In the genomic region with DNA sequence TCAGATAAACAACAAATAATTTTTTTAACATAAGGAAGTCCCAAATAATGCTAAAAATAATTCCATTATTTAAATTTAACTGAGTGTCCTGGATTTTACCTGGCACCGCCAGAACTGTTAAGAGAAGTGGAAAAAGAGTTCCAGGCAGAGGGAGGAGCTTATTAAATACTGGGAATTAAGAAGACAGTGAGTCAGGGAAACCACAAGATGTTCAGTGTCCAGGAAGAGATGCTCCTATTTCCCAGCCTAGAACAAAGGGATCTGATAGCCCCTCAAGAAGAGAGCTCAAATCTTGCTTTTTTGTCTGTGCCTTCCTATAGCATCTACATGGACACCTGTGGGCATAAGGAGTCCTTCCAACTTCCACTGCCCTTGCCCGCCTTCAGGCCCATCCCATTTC, we compare ENCODE assay signal across 22 cellular contexts.
"Had no signal": no experiment of that assay in that cellular context is flagged by ENCODE, and none has a peak within 500 bp of the region (broad histone marks: within the 10 kb centered on the region; RNA-seq: fewer than 3 reads in every experiment).

No MANE protein-coding gene starts in this region.

- H3K36me3 Mint-ChIP-seq: naive B cell; stimulated activated effector memory CD8-positive, alpha-beta T cell treated with anti-CD3 and anti-CD28 coated beads, Interleukin-12 subunit alpha, Interleukin-12 subunit beta, amount 100 ng/mL, for 72 hours had no signal

- ATAC-seq: body of pancreas; sciatic nerve; stimulated activated effector memory CD8-positive, alpha-beta T cell treated with anti-CD3 and anti-CD28 coated beads, Interleukin-12 subunit alpha, Interleukin-12 subunit beta, amount 100 ng/mL, for 72 hours; T-cell; upper lobe of right lung had no signal

- H3K4me1 ChIP-seq: upper lobe of right lung had no signal

- H3K4me3 ChIP-seq: body of pancreas, dorsolateral prefrontal cortex, left ventricle myocardium inferior, stomach, thoracic aorta, upper lobe of right lung had no signal

- H3K27ac Mint-ChIP-seq: activated B cell treated with CpG ODN at 0.5 μM for 24 hours; activated CD4-positive, alpha-beta memory T cell treated with anti-CD3 and anti-CD28 coated beads for 36 hours; activated naive CD8-positive, alpha-beta T cell; stimulated activated effector memory CD8-positive, alpha-beta T cell treated with anti-CD3 and anti-CD28 coated beads, Interleukin-12 subunit alpha, Interleukin-12 subunit beta, amount 100 ng/mL, for 72 hours; T-cell had no signal

- H3K4me3 Mint-ChIP-seq: activated B cell treated with CpG ODN at 0.5 μM for 24 hours; activated CD4-positive, alpha-beta memory T cell treated with anti-CD3 and anti-CD28 coated beads for 36 hours; activated naive CD8-positive, alpha-beta T cell; naive B cell; neural crest cell; stimulated activated effector memory CD8-positive, alpha-beta T cell treated with anti-CD3 and anti-CD28 coated beads, Interleukin-12 subunit alpha, Interleukin-12 subunit beta, amount 100 ng/mL, for 72 hours; T-cell had no signal

- H3K27ac ChIP-seq: body of pancreas, dorsolateral prefrontal cortex, left ventricle myocardium inferior, stomach, thoracic aorta, upper lobe of right lung had no signal

- DNase-seq: activated B cell treated with CpG ODN at 0.5 μM for 24 hours; activated CD4-positive, alpha-beta memory T cell treated with anti-CD3 and anti-CD28 coated beads for 36 hours; activated CD4-positive, alpha-beta T cell treated with anti-CD3 and anti-CD28 coated beads for 4 hours; activated T-cell treated with anti-CD3 and anti-CD28 coated beads for 4 hours; amniotic stem cell; body of pancreas; caudate nucleus; dorsolateral prefrontal cortex; glutamatergic neuron; hippocampal formation; kidney; left ventricle myocardium inferior; naive B cell; stimulated activated CD4-positive, alpha-beta T cell treated with anti-CD3 and anti-CD28 coated beads, Interleukin-4, amount 100 ng/mL, for 24 hours; stomach; T-cell; upper lobe of right lung had no signal

- H3K27me3 ChIP-seq: body of pancreas, dorsolateral prefrontal cortex, stomach, upper lobe of right lung had no signal

- H3K36me3 ChIP-seq: left ventricle myocardium inferior, stomach, thoracic aorta, upper lobe of right lung had no signal

- H3K4me1 Mint-ChIP-seq: activated B cell treated with CpG ODN at 0.5 μM for 24 hours; naive B cell; stimulated activated effector memory CD8-positive, alpha-beta T cell treated with anti-CD3 and anti-CD28 coated beads, Interleukin-12 subunit alpha, Interleukin-12 subunit beta, amount 100 ng/mL, for 72 hours; T-cell had no signal

- H3K9me3 Mint-ChIP-seq: stimulated activated effector memory CD8-positive, alpha-beta T cell treated with anti-CD3 and anti-CD28 coated beads, Interleukin-12 subunit alpha, Interleukin-12 subunit beta, amount 100 ng/mL, for 72 hours had no signal

- H3K27me3 Mint-ChIP-seq: activated CD4-positive, alpha-beta memory T cell treated with anti-CD3 and anti-CD28 coated beads for 36 hours; T-cell had no signal

- H3K9me3 ChIP-seq: body of pancreas, stomach, thoracic aorta, upper lobe of right lung had no signal
